14 cellular contexts compared by ENCODE assay signal in genomic region chr1:73593804-73594203, GRCh38.
DNase-seq lines count a peak whose midpoint lies in the region; ATAC-seq and TF ChIP-seq lines count a peak whose summit lies in the region.
"Had no signal": no experiment of that assay in that cellular context is flagged by ENCODE, and none has a peak within 500 bp of the region (broad histone marks: within the 10 kb centered on the region; RNA-seq: fewer than 3 reads in every experiment).

No MANE protein-coding gene starts in this region.

- H3K27me3 ChIP-seq in ACC112 (ENCODE audit: insufficient read depth, low read length) (0 out of 2 replicates have a peak, but pooled peaks cover 5% of the 10 kb centered on the region), HUES64 (ENCODE audit: insufficient read depth, low read length) (no peaks in the 10 kb centered on the region), muscle layer of duodenum (ENCODE audit: low read depth, low read length) (no peaks in the 10 kb centered on the region), BE2C (no peaks in the 10 kb centered on the region)

- H3K9me3 ChIP-seq in HUES64 (ENCODE audit: insufficient read depth, low read depth, low read length) (no peaks in the 10 kb centered on the region), muscle layer of duodenum (ENCODE audit: control insufficient read depth in 1 of 2, low read length in 2 of 2) (no peaks in the 10 kb centered on the region), BE2C (no peaks in the 10 kb centered on the region)

- ATAC-seq in GM18873 (IDR thresholded peaks at IDR 0.05; ENCODE audit: low FRiP score, unreplicated experiment) = no peak
- ATAC-seq in GM19467 (IDR thresholded peaks at IDR 0.05; ENCODE audit: unreplicated experiment) = no peak
- ATAC-seq: activated CD8-positive, alpha-beta T cell treated with anti-CD3 and anti-CD28 coated beads for 36 hours; natural killer cell; T-helper 17 cell had no signal

- peak overlapping the region; percentile 48 for H3K4me3 ChIP-seq in ACC112 (ENCODE audit: low read depth, low read length)
- H3K4me3 ChIP-seq in HUES64 (ENCODE audit: low read length) = no peak overlapping the region
- H3K4me3 ChIP-seq in muscle layer of duodenum (ENCODE audit: low read depth in 1 of 2, low read length in 2 of 2) = peak overlapping the region; percentile 22 to 36
- H3K4me3 ChIP-seq in BE2C (ENCODE audit: low read depth, low read length) = no peak overlapping the region

- H3K79me2 ChIP-seq in ACC112 (ENCODE audit: control insufficient read depth, insufficient read depth, low read length, unreplicated experiment) = no peaks in the 10 kb centered on the region

- H3K36me3 ChIP-seq in ACC112 (ENCODE audit: insufficient read depth, low read length) = no peaks in the 10 kb centered on the region
- H3K36me3 ChIP-seq in HUES64 (ENCODE audit: insufficient read depth, low read length) = no peaks in the 10 kb centered on the region
- H3K36me3 ChIP-seq in muscle layer of duodenum (ENCODE audit: control insufficient read depth in 1 of 2, insufficient read depth in 2 of 2, low read length in 2 of 2) = no peaks in the 10 kb centered on the region
- no peaks in the 10 kb centered on the region for H3K36me3 ChIP-seq in BE2C

- H3K4me1 ChIP-seq in ACC112 (ENCODE audit: control insufficient read depth, insufficient read depth, low read length, unreplicated experiment) = peaks cover 9% of the 10 kb centered on the region
- peaks cover 18% of the 10 kb centered on the region for H3K4me1 ChIP-seq in HUES64 (ENCODE audit: insufficient read depth, low read length)
- H3K4me1 ChIP-seq in muscle layer of duodenum (ENCODE audit: control insufficient read depth in 1 of 2, insufficient read depth in 2 of 2, low read length in 2 of 2) = peaks cover 6 to 12% of the 10 kb centered on the region in 2 donors
- H3K4me1 ChIP-seq in BE2C = no peaks in the 10 kb centered on the region

- H3K9ac ChIP-seq in HUES64 (ENCODE audit: low read depth, low read length) = peak overlapping the region; percentile 0; the same call in 1 of the 2 replicates

- H3K27ac ChIP-seq in ACC112 (ENCODE audit: low read depth, low read length) (no peak overlapping the region), HUES64 (ENCODE audit: low read depth, low read length) (peak overlapping the region; percentile 8), muscle layer of duodenum (ENCODE audit: low read length) (no peak overlapping the region)

- peak; percentile 0 for DNase-seq in dermis blood vessel endothelial cell
- no peak for DNase-seq in globus pallidus (ENCODE audit: low spot score)
- DNase-seq in BE2C = no peak
- DNase-seq: activated CD8-positive, alpha-beta T cell treated with anti-CD3 and anti-CD28 coated beads for 36 hours; C1 segment of cervical spinal cord; effector CD4-positive, alpha-beta T cell; natural killer cell; stimulated activated naive CD4-positive, alpha-beta T cell treated with Interleukin-2 at 50 U/mL for 16 hours; T-helper 17 cell had no signal

- no peak for TF ChIP-seq CTCF in BE2C (IDR thresholded peaks at IDR 0.05; ENCODE audit: low read depth, low read length)

- peak overlapping the region; percentile 76 for H2AFZ ChIP-seq in ACC112 (ENCODE audit: low read length, unreplicated experiment)

- WGBS in HUES64 = 74% methylated on average over 4 of the region's 4 CpGs

Comparison
In these comparisons a context has a peak if more than half of its experiments do, and no peak if none do; other contexts are left out.
1. H3K4me3 ChIP-seq: peak in ACC112 (single experiment) and muscle layer of duodenum (2 of 2); none in HUES64 (single experiment) and BE2C (single experiment).